In genomic region chr1:16436946-16437474, GRCh38 we compare ENCODE assay signal across 19 cellular contexts. TPM values are rescaled to one million over a fixed set of nuclear protein-coding genes. Genes with fewer than 3 reads are reported as not detected.
DNase-seq lines count a peak whose midpoint lies in the region; ATAC-seq, FAIRE-seq and TF ChIP-seq lines count a peak whose summit lies in the region.
"Had no signal": no experiment of that assay in that cellular context is flagged by ENCODE, and none has a peak within 500 bp of the region (broad histone marks: within the 10 kb centered on the region; RNA-seq: fewer than 3 reads in every experiment).

Gene SPATA21 (minus strand): TSS chr1:16437424. CDS start chr1:16431371, 6,053 bp downstream.

- no peak within 1 kb of the TSS for H3K4me3 Mint-ChIP-seq in T-helper 1 cell treated with Interleukin-12 subunit alpha and Interleukin-12 subunit beta and Interleukin-4 antibody, amounts not matched to agents 30 μg/mL and 1 μg/mL, for 36 hours
- H3K4me3 Mint-ChIP-seq in activated naive CD8-positive, alpha-beta T cell treated with anti-CD3 and anti-CD28 coated beads for 36 hours, result no peak within 1 kb of the TSS

- H3K27me3 Mint-ChIP-seq in T-helper 1 cell treated with Interleukin-12 subunit alpha and Interleukin-12 subunit beta and Interleukin-4 antibody, amounts not matched to agents 30 μg/mL and 1 μg/mL, for 36 hours (ENCODE audit: low read depth), result peaks cover 6% of the 10 kb centered on the region
- H3K27me3 Mint-ChIP-seq in activated naive CD8-positive, alpha-beta T cell treated with anti-CD3 and anti-CD28 coated beads for 36 hours, result no peaks in the 10 kb centered on the region

- POLR2A ChIA-PET in HepG2 (lab: Yijun Ruan, JAX), result no interaction called here

- no peak for FAIRE-seq in HepG2 (lab: Jason Lieb, UNC)
- FAIRE-seq: GM18507, H54 had no signal

- no peak for TF ChIP-seq EP300 in HepG2 (IDR thresholded peaks at IDR 0.05; ENCODE audit: low read depth in 2 of 2, low read length in 2 of 2)
- TF ChIP-seq EP300 in HepG2 (CRISPR knock-in tag; IDR thresholded peaks at IDR 0.05; ENCODE audit: borderline replicate concordance), result no peak

- CTCF ChIA-PET in HepG2 (lab: Yijun Ruan, JAX; ENCODE audit: low intra/inter-chr PET ratio, low total read pairs), result no interaction called here

- H3K4me1 Mint-ChIP-seq in T-helper 1 cell treated with Interleukin-12 subunit alpha and Interleukin-12 subunit beta and Interleukin-4 antibody, amounts not matched to agents 30 μg/mL and 1 μg/mL, for 36 hours (ENCODE audit: low read depth), result peaks cover 8% of the 10 kb centered on the region
- peaks cover 12% of the 10 kb centered on the region for H3K4me1 Mint-ChIP-seq in activated naive CD8-positive, alpha-beta T cell treated with anti-CD3 and anti-CD28 coated beads for 36 hours

- H3K36me3 ChIP-seq in HepG2 (replicated peaks in 1 of 2; ENCODE audit: control insufficient read depth in 1 of 2, insufficient read depth in 2 of 2, low read length in 2 of 2) (no peaks in the 10 kb centered on the region), right lobe of liver (no peaks in the 10 kb centered on the region), thyroid gland (no peaks in the 10 kb centered on the region)

- peaks cover 13% of the 10 kb centered on the region for H3K79me2 ChIP-seq in HepG2 (ENCODE audit: insufficient read depth, low read length)

- TF ChIP-seq CTCF in HepG2 (CRISPR knock-in tag; IDR thresholded peaks at IDR 0.05) (no peak), right lobe of liver (IDR thresholded peaks at IDR 0.05) (no peak), epithelial cell of esophagus (IDR thresholded peaks at IDR 0.05; ENCODE audit: insufficient read depth, low read depth, low read length, missing control alignments) (no peak), thyroid gland (IDR thresholded peaks at IDR 0.05) (no peak)

- DNase-seq in T-helper 1 cell, result no peak
- no peak for DNase-seq in HepG2 (ENCODE audit: low spot score)
- no peak for DNase-seq in right lobe of liver
- peak; percentile 18 for DNase-seq in activated naive CD8-positive, alpha-beta T cell treated with anti-CD3 and anti-CD28 coated beads for 36 hours
- DNase-seq in epithelial cell of esophagus (ENCODE audit: low read depth), result peak; percentile 37
- no peak for DNase-seq in effector CD4-positive, alpha-beta T cell
- no peak for DNase-seq in thyroid gland
- DNase-seq: ACHN; CD4-positive, CD25-positive, alpha-beta regulatory T cell; DMS 273 treated with DMSO at 0.1 percent for 48 hours; GM23248 had no signal

- H3K4me1 ChIP-seq in HepG2 (ENCODE audit: insufficient read depth, low read length) (peaks cover 31% of the 10 kb centered on the region), right lobe of liver (no peaks in the 10 kb centered on the region), thyroid gland (peaks cover 7% of the 10 kb centered on the region in 2 donors)

- no peak within 1 kb of the TSS for H3K27ac ChIP-seq in HepG2 (ENCODE audit: extremely low read length, insufficient read depth, low read length)
- H3K27ac ChIP-seq in right lobe of liver, result no peak within 1 kb of the TSS
- no peak within 1 kb of the TSS for H3K27ac ChIP-seq in thyroid gland
- H3K27ac ChIP-seq: 22Rv1, GM23248, HL-60 had no signal

- WGBS in HepG2 (ENCODE audit: low lambda C conversion rate), result 10% methylated on average over 2 of the region's 3 CpGs
- 27% methylated on average over 2 of the region's 3 CpGs for WGBS in right lobe of liver (ENCODE audit: insufficient coverage, low coverage, low lambda C conversion rate, missing lambda C conversion rate)
- WGBS in thyroid gland, 2 donors, result 78 to 83% methylated on average over 3 of the region's 3 CpGs

- no peaks in the 10 kb centered on the region for H3K9me3 Mint-ChIP-seq in T-helper 1 cell treated with Interleukin-12 subunit alpha and Interleukin-12 subunit beta and Interleukin-4 antibody, amounts not matched to agents 30 μg/mL and 1 μg/mL, for 36 hours
- no peaks in the 10 kb centered on the region for H3K9me3 Mint-ChIP-seq in activated naive CD8-positive, alpha-beta T cell treated with anti-CD3 and anti-CD28 coated beads for 36 hours
- H3K9me3 Mint-ChIP-seq: CD4-positive, CD25-positive, alpha-beta regulatory T cell had no signal

- no peaks in the 10 kb centered on the region for H4K20me1 ChIP-seq in HepG2 (ENCODE audit: insufficient read depth, low read length)

- peak within 1 kb of the TSS; percentile 39; the same call in 1 of the 2 replicates for H3K9ac ChIP-seq in HepG2 (ENCODE audit: insufficient read depth, low read depth, low read length)
- H3K9ac ChIP-seq: BLaER1 treated with 17β-estradiol and CSF1 and Interleukin-3, amounts not matched to agents 10 nM and 100 nM; GM23248 had no signal

- TF ChIP-seq POLR2A in HepG2 (IDR thresholded peaks at IDR 0.05; ENCODE audit: insufficient read depth in 1 of 2, low read depth in 2 of 2, low read length in 2 of 2) (no peak), right lobe of liver (IDR thresholded peaks at IDR 0.05) (no peak), thyroid gland (IDR thresholded peaks at IDR 0.05) (no peak)

- no peak for TF ChIP-seq RAD21 in HepG2 (CRISPR knock-in tag; IDR thresholded peaks at IDR 0.05)

- H3K4me2 ChIP-seq in HepG2 (ENCODE audit: low read depth, low read length), result 0 out of 2 replicates have a peak within 1 kb of the TSS, but pooled peaks have one; percentile 2

- BruUV-seq in HepG2 (replicated peaks; lab: Mats Ljungman, UMichigan), result no TSS peak

- H3K27ac Mint-ChIP-seq in T-helper 1 cell treated with Interleukin-12 subunit alpha and Interleukin-12 subunit beta and Interleukin-4 antibody, amounts not matched to agents 30 μg/mL and 1 μg/mL, for 36 hours, result peak within 1 kb of the TSS; percentile 26
- H3K27ac Mint-ChIP-seq in activated naive CD8-positive, alpha-beta T cell treated with anti-CD3 and anti-CD28 coated beads for 36 hours, result no peak within 1 kb of the TSS
- H3K27ac Mint-ChIP-seq: CD4-positive, CD25-positive, alpha-beta regulatory T cell had no signal

- H3K9me3 ChIP-seq in HepG2 (ENCODE audit: low read length), result no peaks in the 10 kb centered on the region
- H3K9me3 ChIP-seq in right lobe of liver, result no peaks in the 10 kb centered on the region
- H3K9me3 ChIP-seq in thyroid gland, result no peaks in the 10 kb centered on the region
- H3K9me3 ChIP-seq: BLaER1 treated with 17β-estradiol and CSF1 and Interleukin-3, amounts not matched to agents 10 nM and 100 nM had no signal

- intact Hi-C loops in HepG2 (cut with micrococcal nuclease; ENCODE audit: unreplicated experiment), result no loop called here
- intact Hi-C loops in right lobe of liver (cut with DNase I), result no loop called here
- intact Hi-C loops in thyroid gland (cut with DNase I), result no loop called here

- ATAC-seq in HepG2, result no peak
- ATAC-seq in right lobe of liver, result no peak
- ATAC-seq: HCT116 had no signal

- in situ Hi-C loops in HepG2 (cut with HindIII; ENCODE audit: extremely low pct_ligation_motif_present, low pct_unique_long_range_greater_than_20kb), result no loop called here

- no peak within 1 kb of the TSS for H3K4me3 ChIP-seq in HepG2 (replicated peaks in 1 of 3; ENCODE audit: insufficient read depth in 1 of 3, low read depth in 2 of 3, low read length in 3 of 3)
- H3K4me3 ChIP-seq in right lobe of liver, result no peak within 1 kb of the TSS
- H3K4me3 ChIP-seq in epithelial cell of esophagus (ENCODE audit: low read length), result no peak within 1 kb of the TSS
- H3K4me3 ChIP-seq in thyroid gland (replicated peaks in 1 of 3), result no peak within 1 kb of the TSS
- H3K4me3 ChIP-seq: BLaER1 treated with 17β-estradiol and CSF1 and Interleukin-3, amounts not matched to agents 10 nM and 100 nM; GM23248 had no signal

- peaks cover 7% of the 10 kb centered on the region for H3K36me3 Mint-ChIP-seq in T-helper 1 cell treated with Interleukin-12 subunit alpha and Interleukin-12 subunit beta and Interleukin-4 antibody, amounts not matched to agents 30 μg/mL and 1 μg/mL, for 36 hours (ENCODE audit: low read depth)
- H3K36me3 Mint-ChIP-seq in activated naive CD8-positive, alpha-beta T cell treated with anti-CD3 and anti-CD28 coated beads for 36 hours, result peaks cover 3% of the 10 kb centered on the region
- H3K36me3 Mint-ChIP-seq: CD4-positive, CD25-positive, alpha-beta regulatory T cell had no signal

- H3K27me3 ChIP-seq in HepG2 (ENCODE audit: control insufficient read depth in 1 of 2, insufficient read depth in 2 of 2, low read length in 2 of 2) (no peaks in the 10 kb centered on the region; a peak in 1 of 5 replicates), right lobe of liver (no peaks in the 10 kb centered on the region), thyroid gland (no peaks in the 10 kb centered on the region)
- H3K27me3 ChIP-seq: BLaER1 treated with 17β-estradiol and CSF1 and Interleukin-3, amounts not matched to agents 10 nM and 100 nM had no signal

- H2AFZ ChIP-seq in HepG2 (ENCODE audit: low read length), result peak within 1 kb of the TSS; percentile 15

RNA-seq across cellular contexts. Expression of gene SPATA21, which starts in this region (rescaled TPM):
- 0.21 and 0.80 TPM in 2 replicates for total RNA-seq in HepG2 (2016; rRNA removed; fragmentation: Illumina TruSeq; extraction: Trizol)
- 0.35 and 0.51 TPM in 2 replicates for total RNA-seq in HepG2 (2016; cell fraction: cytosol; rRNA removed; fragmentation: Illumina TruSeq; extraction: Trizol; ENCODE audit: low read depth)
- total RNA-seq in HepG2 (2016; cell fraction: insoluble cytoplasmic fraction; rRNA removed; fragmentation: Illumina TruSeq; extraction: Trizol), result 0.25 and 0.74 TPM in 2 replicates
- 0.21 and 0.40 TPM in 2 replicates for total RNA-seq in HepG2 (2016; cell fraction: membrane; rRNA removed; fragmentation: Illumina TruSeq; extraction: Trizol)
- total RNA-seq in HepG2 (2016; cell fraction: nucleus; rRNA removed; fragmentation: Illumina TruSeq; extraction: Trizol), result 1.3 and 1.5 TPM in 2 replicates
- polyA plus RNA-seq in HepG2 (2011; rRNA removed), result 1.4 and 1.8 TPM in 2 replicates
- polyA plus RNA-seq in HepG2 (2011; cell fraction: cytosol; rRNA removed), result 0.54 and 1.0 TPM in 2 replicates
- 7.5 and 11.1 TPM in 2 replicates for polyA plus RNA-seq in HepG2 (2011; cell fraction: nucleus; rRNA removed)
- polyA plus RNA-seq in HepG2 (2012), result 0.85 and 0.95 TPM in 2 replicates
- 0.08 and 0.24 TPM in 2 replicates for polyA plus RNA-seq in HepG2 (2016; cell fraction: cytosol; fragmentation: Illumina TruSeq; extraction: Trizol; ENCODE audit: low read depth)
- polyA plus RNA-seq in HepG2 (2016; cell fraction: insoluble cytoplasmic fraction; fragmentation: Illumina TruSeq; extraction: Trizol; ENCODE audit: low read depth), result 0.33 and 0.38 TPM in 2 replicates
- 0.07 and 0.15 TPM in 2 replicates for polyA plus RNA-seq in HepG2 (2016; cell fraction: membrane; fragmentation: Illumina TruSeq; extraction: Trizol; ENCODE audit: low read depth)
- 4.4 and 5.3 TPM in 2 replicates for polyA plus RNA-seq in HepG2 (2016; cell fraction: nucleus; fragmentation: Illumina TruSeq; extraction: Trizol; ENCODE audit: insufficient read depth, low read depth)
- 0.26 TPM in 1 of 2 replicates, not detected in the other for polyA minus RNA-seq in HepG2 (2011; rRNA and poly(A)+ RNA removed; ENCODE audit: low replicate concordance)
- 0.30 and 0.70 TPM in 2 replicates for polyA minus RNA-seq in HepG2 (2011; cell fraction: cytosol; rRNA and poly(A)+ RNA removed)
- 0.75 and 0.77 TPM in 2 replicates for polyA minus RNA-seq in HepG2 (2011; cell fraction: nucleus; rRNA and poly(A)+ RNA removed)
- total RNA-seq in right lobe of liver, result 1 to 10 TPM in 2 of 6 experiments, not detected in 4; 1.6 to 1.8 TPM
- not detected for total RNA-seq in activated naive CD8-positive, alpha-beta T cell treated with anti-CD3 and anti-CD28 coated beads for 36 hours
- not detected for total RNA-seq in thyroid gland
- total RNA-seq: CD4-positive, CD25-positive, alpha-beta regulatory T cell; Daoy; GM23248 had no signal
- polyA plus RNA-seq: CD4-positive, CD25-positive, alpha-beta regulatory T cell; GM23248 had no signal

Comparison
In these comparisons a context has a peak if more than half of its experiments do, and no peak if none do; other contexts are left out.
1. Peak in DNase-seq in activated naive CD8-positive, alpha-beta T cell treated with anti-CD3 and anti-CD28 coated beads for 36 hours; RNA of the gene not detected or under 1 TPM.